Comparison of ENCODE assay signal across 23 cellular contexts in the genomic region with DNA sequence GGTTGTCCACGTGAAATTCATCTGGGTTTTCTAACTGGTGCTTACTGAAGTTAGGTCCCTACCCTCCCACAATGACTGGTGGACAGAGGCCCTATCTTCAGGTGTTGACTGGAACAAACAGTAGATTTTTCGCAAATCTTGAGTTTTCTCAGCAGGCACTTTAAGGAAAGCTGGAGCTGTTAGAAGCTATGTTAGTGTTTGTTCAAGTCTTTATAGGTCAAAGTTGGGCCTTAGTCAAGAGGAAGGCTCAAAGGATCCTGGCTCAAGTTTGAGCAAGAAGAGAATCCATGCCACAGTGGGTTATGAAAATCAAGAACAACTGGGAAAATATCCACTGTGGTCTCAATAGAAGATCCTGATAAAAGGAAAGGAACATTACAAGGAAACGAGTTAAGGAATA.
"Had no signal": no experiment of that assay in that cellular context is flagged by ENCODE, and none has a peak within 500 bp of the region (broad histone marks: within the 10 kb centered on the region; RNA-seq: fewer than 3 reads in every experiment).

No MANE protein-coding gene starts in this region.

- H3K4me3 ChIP-seq: coronary artery, dorsolateral prefrontal cortex, esophagus muscularis mucosa, gastroesophageal sphincter, heart left ventricle, lower lobe of right lung, mucosa of descending colon had no signal

- H3K36me3 ChIP-seq: esophagus muscularis mucosa, gastroesophageal sphincter, heart left ventricle, lower lobe of right lung had no signal

- H3K27me3 ChIP-seq: dorsolateral prefrontal cortex, esophagus muscularis mucosa, gastroesophageal sphincter, heart left ventricle had no signal

- H3K27ac ChIP-seq: coronary artery, dorsolateral prefrontal cortex, esophagus muscularis mucosa, foreskin keratinocyte, gastroesophageal sphincter, heart left ventricle, lower lobe of right lung had no signal

- FAIRE-seq: colon, endothelial cell of umbilical vein, frontal cortex, kidney had no signal

- H3K9me3 ChIP-seq: esophagus muscularis mucosa, gastroesophageal sphincter, heart left ventricle, lower lobe of right lung, mucosa of descending colon had no signal

- DNase-seq: dermis blood vessel endothelial cell; dorsolateral prefrontal cortex; effector CD4-positive, alpha-beta T cell; effector memory CD4-positive, alpha-beta T cell; foreskin keratinocyte; heart left ventricle; hypothalamus; immature natural killer cell; islet precursor cell; kidney; kidney glomerular epithelial cell; left colon; left ventricle myocardium superior; lower lobe of right lung; mesenchymal stem cell; mucosa of descending colon; naive B cell had no signal

- H3K4me1 ChIP-seq: foreskin keratinocyte, gastroesophageal sphincter, heart left ventricle, lower lobe of right lung had no signal
